In the genomic region with DNA sequence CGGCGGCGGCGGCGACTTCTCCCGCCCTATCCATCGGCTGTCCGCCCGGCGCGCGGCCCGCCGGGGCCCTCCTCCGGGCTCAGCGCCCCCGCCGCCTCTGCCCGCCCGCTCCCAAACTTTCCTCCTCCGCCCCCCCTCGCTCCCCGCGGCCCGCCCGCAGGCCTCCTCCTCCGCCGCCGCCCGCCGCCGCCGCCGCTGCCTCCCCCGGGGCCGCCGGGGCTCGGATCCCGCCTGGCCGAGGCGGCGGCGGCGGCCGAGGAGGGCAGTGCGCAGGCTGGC, we compare ENCODE assay signal across 9 cellular contexts. TPM values are rescaled to one million over a fixed set of nuclear protein-coding genes. Genes with fewer than 3 reads are reported as not detected.
DNase-seq lines count a peak whose midpoint lies in the region; ATAC-seq, FAIRE-seq and TF ChIP-seq lines count a peak whose summit lies in the region.
"Had no signal": no experiment of that assay in that cellular context is flagged by ENCODE, and none has a peak within 500 bp of the region (broad histone marks: within the 10 kb centered on the region; RNA-seq: fewer than 3 reads in every experiment).

No MANE protein-coding gene starts in this region.

- no peak for TF ChIP-seq POLR2A in GM12891 (IDR thresholded peaks at IDR 0.05; ENCODE audit: low read depth, low read length)

- peak overlapping the region; percentile 93 for H3K4me3 Mint-ChIP-seq in Caco-2 (ENCODE audit: unreplicated experiment)

- peaks cover 8% of the 10 kb centered on the region for H3K36me3 Mint-ChIP-seq in Caco-2 (ENCODE audit: insufficient read depth, unreplicated experiment)

- no peak overlapping the region for H3K27ac Mint-ChIP-seq in Caco-2 (ENCODE audit: unreplicated experiment)

- no TSS peak for BruUV-seq in Caco-2 (replicated peaks; lab: Mats Ljungman, UMichigan)

- peaks cover 16% of the 10 kb centered on the region for H3K4me1 ChIP-seq in Caco-2

- H3K27me3 ChIP-seq in Caco-2 (replicated peaks; ENCODE audit: control insufficient read depth, insufficient read depth, low read length) = no peaks in the 10 kb centered on the region
- H3K27me3 ChIP-seq in bronchial epithelial cell (ENCODE audit: control insufficient read depth, insufficient read depth, low read length) = no peaks in the 10 kb centered on the region

- TF ChIP-seq CTCF in Caco-2 (IDR thresholded peaks at IDR 0.05; ENCODE audit: insufficient read depth in 1 of 2, low read depth in 1 of 2, low read length in 1 of 2, severe bottlenecking in 1 of 2, unreplicated experiment in 1 of 2) = no peak
- TF ChIP-seq CTCF in bronchial epithelial cell (IDR thresholded peaks at IDR 0.05; ENCODE audit: insufficient read depth, low read length, severe bottlenecking) = no peak
- TF ChIP-seq CTCF in omental fat pad (IDR thresholded peaks at IDR 0.05) = no peak

- POLR2A ChIA-PET in Caco-2 (lab: Charles Lee) = interaction anchor here (0.6 to 1.5 kb wide), 3 partner anchors 13 to 217 kb away, joined by 5 to 9 read pairs (median 6); a partner anchor contains a TSS

- peak overlapping the region; percentile 88 for H3K4me3 ChIP-seq in Caco-2 (ENCODE audit: low read depth, low read length)
- H3K4me3 ChIP-seq in bronchial epithelial cell (ENCODE audit: low read depth, low read length) = peak overlapping the region; percentile 95

- FAIRE-seq in bronchial epithelial cell (lab: Jason Lieb, UNC) (no peak), GM12891 (lab: Jason Lieb, UNC) (no peak)

- intact Hi-C loops in Caco-2 (cut with micrococcal nuclease; ENCODE audit: unreplicated experiment) = loop anchor here (1.0 kb wide), 2 partner anchors 39 to 338 kb away; a partner anchor contains a TSS

- no peaks in the 10 kb centered on the region for H3K36me3 ChIP-seq in Caco-2 (ENCODE audit: control insufficient read depth, insufficient read depth, low read length)
- no peaks in the 10 kb centered on the region for H3K36me3 ChIP-seq in bronchial epithelial cell (ENCODE audit: control insufficient read depth, insufficient read depth, low read length)

- no peak for DNase-seq in Caco-2
- DNase-seq in bronchial epithelial cell (ENCODE audit: low read depth) = no peak
- no peak for DNase-seq in omental fat pad (ENCODE audit: low spot score)
- no peak for DNase-seq in NOMO-1 (lab: John Stamatoyannopoulos, UW; ENCODE audit: unreplicated experiment in 2 of 2)
- DNase-seq in HPDE6-E6E7 (ENCODE audit: extremely low spot score) = no peak
- DNase-seq in NCI-H2227 treated with DMSO at 0.1 percent for 48 hours (lab: John Stamatoyannopoulos, UW) = no peak
- DNase-seq in GM12891 (ENCODE audit: insufficient read length, low spot score) = no peak

- H3K4me1 Mint-ChIP-seq in Caco-2 (ENCODE audit: low read depth, unreplicated experiment) = peaks cover 32% of the 10 kb centered on the region

- no peaks in the 10 kb centered on the region for H3K9me3 Mint-ChIP-seq in Caco-2 (ENCODE audit: unreplicated experiment)
- H3K9me3 Mint-ChIP-seq: neural crest cell had no signal

- no peaks in the 10 kb centered on the region for H3K9me3 ChIP-seq in Caco-2

- CTCF ChIA-PET in Caco-2 (lab: Charles Lee) = no interaction called here

- ATAC-seq in HG03342 (IDR thresholded peaks at IDR 0.05; ENCODE audit: unreplicated experiment) = peak; percentile 15
- ATAC-seq in omental fat pad (ENCODE audit: low FRiP score) = peak; percentile 26

- peaks cover 6% of the 10 kb centered on the region for H3K27me3 Mint-ChIP-seq in Caco-2 (ENCODE audit: insufficient read depth, unreplicated experiment)

TF ChIP-seq in GM12891, 5 proteins besides CTCF, POLR2A, EP300 and RAD21:
- TF ChIP-seq PAX5 (IDR thresholded peaks at IDR 0.05; ENCODE audit: insufficient read depth, low read length, severe bottlenecking) (no peak), SPI1 (IDR thresholded peaks at IDR 0.05; ENCODE audit: low read depth, low read length) (no peak)

RNA-seq across cellular contexts. Expression of a gene that starts 0.5 kb away (rescaled TPM):
- 7.7 and 12.4 TPM in 2 replicates for total RNA-seq in Caco-2 (2022)
- total RNA-seq in bronchial epithelial cell = 6.3 and 10.6 TPM in 2 replicates
- total RNA-seq in omental fat pad = 10 to 100 TPM; 19.3 to 41.3 (median 25.1) TPM
- polyA plus RNA-seq in GM12891 (2012; ENCODE audit: low read depth, missing spikeins) = 19.2 TPM

RNA-seq across cellular contexts. Expression of a gene that starts 39.7 kb away (rescaled TPM):
- 70.0 and 82.5 TPM in 2 replicates for total RNA-seq in Caco-2 (2022)
- total RNA-seq in bronchial epithelial cell = 81.9 and 101 TPM in 2 replicates
- total RNA-seq in omental fat pad = 10 to 100 TPM; 60.0 to 78.0 (median 72.9) TPM
- polyA plus RNA-seq in GM12891 (2012; ENCODE audit: low read depth, missing spikeins) = 65.6 TPM
